Comparison of ENCODE assay signal across 8 cellular contexts in genomic region chr12:55142896-55143870, GRCh38. TPM values are rescaled to one million over a fixed set of nuclear protein-coding genes. Genes with fewer than 3 reads are reported as not detected.
A peak's percentile ranks its signal among the peaks of the same experiment; 100 is the strongest.
DNase-seq lines count a peak whose midpoint lies in the region; ATAC-seq lines count a peak whose summit lies in the region.

No MANE protein-coding gene starts in this region.

- no peaks in the 10 kb centered on the region for H3K36me3 Mint-ChIP-seq in activated naive CD4-positive, alpha-beta T cell treated with anti-CD3 and anti-CD28 coated beads, Interleukin-2, amount 10 ng/mL, durations not matched to agents 7 days and 5 days

- H3K4me1 Mint-ChIP-seq in activated naive CD4-positive, alpha-beta T cell treated with anti-CD3 and anti-CD28 coated beads, Interleukin-2, amount 10 ng/mL, durations not matched to agents 7 days and 5 days, result no peaks in the 10 kb centered on the region

- H3K9me3 Mint-ChIP-seq in activated naive CD4-positive, alpha-beta T cell treated with anti-CD3 and anti-CD28 coated beads, Interleukin-2, amount 10 ng/mL, durations not matched to agents 7 days and 5 days, result no peaks in the 10 kb centered on the region

- ATAC-seq in HG03139 (IDR thresholded peaks at IDR 0.05; ENCODE audit: unreplicated experiment), result no peak
- ATAC-seq in GM19463 (IDR thresholded peaks at IDR 0.05; ENCODE audit: unreplicated experiment), result no peak

- DNase-seq in EL (peak; percentile 52), HT-29 (ENCODE audit: low spot score) (peak; percentile 75), NOMO-1 treated with DMSO at 0.1 percent for 48 hours (lab: John Stamatoyannopoulos, UW; ENCODE audit: unreplicated experiment) (peak; percentile 29), hepatic stellate cell (ENCODE audit: low spot score) (peak; percentile 2)
- DNase-seq in activated naive CD4-positive, alpha-beta T cell treated with anti-CD3 and anti-CD28 coated beads, Interleukin-2, amount 10 ng/mL, durations not matched to agents 7 days and 5 days, result peak; percentile 59
- DNase-seq in stimulated activated CD4-positive, alpha-beta T cell treated with anti-CD3 and anti-CD28 coated beads, Interleukin-15, amount 100 ng/mL, for 24 hours, result peak; percentile 65

- H3K27me3 Mint-ChIP-seq in activated naive CD4-positive, alpha-beta T cell treated with anti-CD3 and anti-CD28 coated beads, Interleukin-2, amount 10 ng/mL, durations not matched to agents 7 days and 5 days, result no peaks in the 10 kb centered on the region

- H3K27ac Mint-ChIP-seq in activated naive CD4-positive, alpha-beta T cell treated with anti-CD3 and anti-CD28 coated beads, Interleukin-2, amount 10 ng/mL, durations not matched to agents 7 days and 5 days, result no peak overlapping the region

- CTCF ChIA-PET in activated naive CD4-positive, alpha-beta T cell treated with anti-CD3 and anti-CD28 coated beads, Interleukin-2, amount 10 ng/mL, durations not matched to agents 7 days and 5 days (lab: Charles Lee), result interaction anchor here (1.2 to 2.0 kb wide), 5 partner anchors 71 to 441 kb away, joined by 3 to 9 read pairs (median 7); no protein-coding TSS in a partner anchor

- no peak overlapping the region for H3K4me3 Mint-ChIP-seq in activated naive CD4-positive, alpha-beta T cell treated with anti-CD3 and anti-CD28 coated beads, Interleukin-2, amount 10 ng/mL, durations not matched to agents 7 days and 5 days

RNA-seq across cellular contexts. Expression of gene OR9K2, which starts 17.0 kb away (rescaled TPM):
- not detected in 2 replicates for total RNA-seq in HT-29 (2014; rRNA removed; shearing (Covaris generic))

Comparison
In these comparisons a context has a peak if more than half of its experiments do, and no peak if none do; other contexts are left out.
1. DNase-seq: peak in every context shown above with its lines; median percentile 75 in HT-29; 65 in stimulated activated CD4-positive, alpha-beta T cell treated with anti-CD3 and anti-CD28 coated beads, Interleukin-15, amount 100 ng/mL, for 24 hours; 59 in activated naive CD4-positive, alpha-beta T cell treated with anti-CD3 and anti-CD28 coated beads, Interleukin-2, amount 10 ng/mL, durations not matched to agents 7 days and 5 days; 52 in EL; 29 in NOMO-1 treated with DMSO at 0.1 percent for 48 hours; 2 in hepatic stellate cell.